Comparison of ENCODE assay signal across 1 cellular context in the genomic region with DNA sequence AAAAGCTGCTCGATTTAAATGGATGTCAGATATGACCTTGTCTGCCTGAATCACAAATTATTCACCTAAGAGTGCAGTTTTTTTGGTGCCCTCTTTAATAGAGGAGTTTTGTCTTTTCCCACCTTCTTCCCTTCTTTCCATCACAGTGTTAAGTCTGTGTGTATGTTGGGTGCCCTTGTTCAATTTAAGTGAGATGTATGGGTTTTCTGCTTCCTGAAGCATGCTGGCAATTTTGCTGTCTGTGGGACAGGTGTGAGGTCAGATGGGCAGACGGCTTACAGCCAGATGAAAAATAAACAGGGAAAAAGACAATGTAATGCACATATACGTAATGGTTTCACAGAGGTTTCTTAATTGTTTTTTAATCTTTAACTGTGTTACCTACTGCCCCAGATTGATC.
TF ChIP-seq lines count a peak whose summit lies in the region.

No MANE protein-coding gene starts in this region.

TF ChIP-seq in GM12878, 131 proteins besides CTCF, POLR2A, EP300 and RAD21 (continued from another document):
- TF ChIP-seq, protein P1, sequence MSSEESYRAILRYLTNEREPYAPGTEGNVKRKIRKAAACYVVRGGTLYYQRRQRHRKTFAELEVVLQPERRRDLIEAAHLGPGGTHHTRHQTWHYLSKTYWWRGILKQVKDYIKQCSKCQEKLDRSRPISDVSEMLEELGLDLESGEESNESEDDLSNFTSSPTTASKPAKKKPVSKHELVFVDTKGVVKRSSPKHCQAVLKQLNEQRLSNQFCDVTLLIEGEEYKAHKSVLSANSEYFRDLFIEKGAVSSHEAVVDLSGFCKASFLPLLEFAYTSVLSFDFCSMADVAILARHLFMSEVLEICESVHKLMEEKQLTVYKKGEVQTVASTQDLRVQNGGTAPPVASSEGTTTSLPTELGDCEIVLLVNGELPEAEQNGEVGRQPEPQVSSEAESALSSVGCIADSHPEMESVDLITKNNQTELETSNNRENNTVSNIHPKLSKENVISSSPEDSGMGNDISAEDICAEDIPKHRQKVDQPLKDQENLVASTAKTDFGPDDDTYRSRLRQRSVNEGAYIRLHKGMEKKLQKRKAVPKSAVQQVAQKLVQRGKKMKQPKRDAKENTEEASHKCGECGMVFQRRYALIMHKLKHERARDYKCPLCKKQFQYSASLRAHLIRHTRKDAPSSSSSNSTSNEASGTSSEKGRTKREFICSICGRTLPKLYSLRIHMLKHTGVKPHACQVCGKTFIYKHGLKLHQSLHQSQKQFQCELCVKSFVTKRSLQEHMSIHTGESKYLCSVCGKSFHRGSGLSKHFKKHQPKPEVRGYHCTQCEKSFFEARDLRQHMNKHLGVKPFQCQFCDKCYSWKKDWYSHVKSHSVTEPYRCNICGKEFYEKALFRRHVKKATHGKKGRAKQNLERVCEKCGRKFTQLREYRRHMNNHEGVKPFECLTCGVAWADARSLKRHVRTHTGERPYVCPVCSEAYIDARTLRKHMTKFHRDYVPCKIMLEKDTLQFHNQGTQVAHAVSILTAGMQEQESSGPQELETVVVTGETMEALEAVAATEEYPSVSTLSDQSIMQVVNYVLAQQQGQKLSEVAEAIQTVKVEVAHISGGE (CRISPR knock-in tag; IDR thresholded peaks at IDR 0.05): no peak
- TF ChIP-seq, protein P2, sequence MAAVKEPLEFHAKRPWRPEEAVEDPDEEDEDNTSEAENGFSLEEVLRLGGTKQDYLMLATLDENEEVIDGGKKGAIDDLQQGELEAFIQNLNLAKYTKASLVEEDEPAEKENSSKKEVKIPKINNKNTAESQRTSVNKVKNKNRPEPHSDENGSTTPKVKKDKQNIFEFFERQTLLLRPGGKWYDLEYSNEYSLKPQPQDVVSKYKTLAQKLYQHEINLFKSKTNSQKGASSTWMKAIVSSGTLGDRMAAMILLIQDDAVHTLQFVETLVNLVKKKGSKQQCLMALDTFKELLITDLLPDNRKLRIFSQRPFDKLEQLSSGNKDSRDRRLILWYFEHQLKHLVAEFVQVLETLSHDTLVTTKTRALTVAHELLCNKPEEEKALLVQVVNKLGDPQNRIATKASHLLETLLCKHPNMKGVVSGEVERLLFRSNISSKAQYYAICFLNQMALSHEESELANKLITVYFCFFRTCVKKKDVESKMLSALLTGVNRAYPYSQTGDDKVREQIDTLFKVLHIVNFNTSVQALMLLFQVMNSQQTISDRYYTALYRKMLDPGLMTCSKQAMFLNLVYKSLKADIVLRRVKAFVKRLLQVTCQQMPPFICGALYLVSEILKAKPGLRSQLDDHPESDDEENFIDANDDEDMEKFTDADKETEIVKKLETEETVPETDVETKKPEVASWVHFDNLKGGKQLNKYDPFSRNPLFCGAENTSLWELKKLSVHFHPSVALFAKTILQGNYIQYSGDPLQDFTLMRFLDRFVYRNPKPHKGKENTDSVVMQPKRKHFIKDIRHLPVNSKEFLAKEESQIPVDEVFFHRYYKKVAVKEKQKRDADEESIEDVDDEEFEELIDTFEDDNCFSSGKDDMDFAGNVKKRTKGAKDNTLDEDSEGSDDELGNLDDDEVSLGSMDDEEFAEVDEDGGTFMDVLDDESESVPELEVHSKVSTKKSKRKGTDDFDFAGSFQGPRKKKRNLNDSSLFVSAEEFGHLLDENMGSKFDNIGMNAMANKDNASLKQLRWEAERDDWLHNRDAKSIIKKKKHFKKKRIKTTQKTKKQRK (IDR thresholded peaks at IDR 0.05; ENCODE audit: low read depth, low read length): no peak
- TF ChIP-seq, protein P3, sequence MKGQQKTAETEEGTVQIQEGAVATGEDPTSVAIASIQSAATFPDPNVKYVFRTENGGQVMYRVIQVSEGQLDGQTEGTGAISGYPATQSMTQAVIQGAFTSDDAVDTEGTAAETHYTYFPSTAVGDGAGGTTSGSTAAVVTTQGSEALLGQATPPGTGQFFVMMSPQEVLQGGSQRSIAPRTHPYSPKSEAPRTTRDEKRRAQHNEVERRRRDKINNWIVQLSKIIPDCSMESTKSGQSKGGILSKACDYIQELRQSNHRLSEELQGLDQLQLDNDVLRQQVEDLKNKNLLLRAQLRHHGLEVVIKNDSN (IDR thresholded peaks at IDR 0.05; ENCODE audit: borderline replicate concordance, extremely low read length, insufficient read depth, low read depth, low read length): no peak
